Comparison of ENCODE assay signal across 1 cellular context in the genomic region with DNA sequence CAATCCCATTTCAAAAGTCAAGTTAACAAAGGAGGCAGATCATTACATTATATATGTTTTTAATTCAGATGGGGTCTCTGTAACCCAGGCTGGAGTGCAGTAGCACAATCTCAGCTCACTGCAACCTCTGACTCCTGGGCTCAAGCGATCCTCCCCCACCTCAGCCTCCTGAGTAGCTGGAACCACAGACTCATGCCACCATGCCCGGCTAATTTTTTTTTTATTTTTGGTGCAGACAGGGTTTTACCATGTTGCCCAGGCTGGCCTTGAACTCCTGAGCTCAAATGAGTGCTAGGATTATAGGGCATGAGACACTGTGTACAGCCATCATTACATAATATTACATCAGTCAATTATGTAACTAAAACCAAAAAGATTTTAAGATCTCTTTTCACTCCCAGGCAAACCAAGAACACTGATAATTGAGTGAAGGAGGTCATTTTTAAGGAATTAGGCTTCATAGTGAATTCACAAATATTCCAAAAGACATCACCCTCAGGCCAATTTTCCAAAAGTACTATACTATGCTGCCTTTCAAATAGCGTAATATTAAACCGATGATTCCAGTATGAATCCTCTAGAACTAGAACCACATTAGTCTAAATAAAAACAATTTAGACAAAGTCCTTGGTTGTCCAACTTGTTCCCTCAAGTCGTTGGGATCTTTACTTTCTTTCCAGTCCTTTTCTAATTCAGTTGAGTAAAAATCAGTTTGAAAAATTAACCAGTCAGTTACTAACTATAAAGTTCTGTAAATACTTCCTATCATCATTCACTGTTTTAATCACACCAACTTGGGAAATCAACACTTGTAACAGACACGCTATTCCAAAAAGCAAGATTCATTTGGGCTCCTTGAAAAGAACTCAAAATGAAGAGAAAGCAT.
A peak's percentile ranks its signal among the peaks of the same experiment; 100 is the strongest.
TF ChIP-seq lines count a peak whose summit lies in the region.

No MANE protein-coding gene starts in this region.

TF ChIP-seq in K562, 482 proteins besides CTCF, POLR2A, EP300 and RAD21 (continued from another document):
- TF ChIP-seq, protein P1, sequence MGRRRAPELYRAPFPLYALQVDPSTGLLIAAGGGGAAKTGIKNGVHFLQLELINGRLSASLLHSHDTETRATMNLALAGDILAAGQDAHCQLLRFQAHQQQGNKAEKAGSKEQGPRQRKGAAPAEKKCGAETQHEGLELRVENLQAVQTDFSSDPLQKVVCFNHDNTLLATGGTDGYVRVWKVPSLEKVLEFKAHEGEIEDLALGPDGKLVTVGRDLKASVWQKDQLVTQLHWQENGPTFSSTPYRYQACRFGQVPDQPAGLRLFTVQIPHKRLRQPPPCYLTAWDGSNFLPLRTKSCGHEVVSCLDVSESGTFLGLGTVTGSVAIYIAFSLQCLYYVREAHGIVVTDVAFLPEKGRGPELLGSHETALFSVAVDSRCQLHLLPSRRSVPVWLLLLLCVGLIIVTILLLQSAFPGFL (CRISPR knock-in tag; IDR thresholded peaks at IDR 0.05): no peak
- TF ChIP-seq, protein P2, sequence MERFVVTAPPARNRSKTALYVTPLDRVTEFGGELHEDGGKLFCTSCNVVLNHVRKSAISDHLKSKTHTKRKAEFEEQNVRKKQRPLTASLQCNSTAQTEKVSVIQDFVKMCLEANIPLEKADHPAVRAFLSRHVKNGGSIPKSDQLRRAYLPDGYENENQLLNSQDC (CRISPR knock-in tag; IDR thresholded peaks at IDR 0.05): no peak
- TF ChIP-seq, protein P3, sequence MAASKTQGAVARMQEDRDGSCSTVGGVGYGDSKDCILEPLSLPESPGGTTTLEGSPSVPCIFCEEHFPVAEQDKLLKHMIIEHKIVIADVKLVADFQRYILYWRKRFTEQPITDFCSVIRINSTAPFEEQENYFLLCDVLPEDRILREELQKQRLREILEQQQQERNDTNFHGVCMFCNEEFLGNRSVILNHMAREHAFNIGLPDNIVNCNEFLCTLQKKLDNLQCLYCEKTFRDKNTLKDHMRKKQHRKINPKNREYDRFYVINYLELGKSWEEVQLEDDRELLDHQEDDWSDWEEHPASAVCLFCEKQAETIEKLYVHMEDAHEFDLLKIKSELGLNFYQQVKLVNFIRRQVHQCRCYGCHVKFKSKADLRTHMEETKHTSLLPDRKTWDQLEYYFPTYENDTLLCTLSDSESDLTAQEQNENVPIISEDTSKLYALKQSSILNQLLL (CRISPR knock-in tag; IDR thresholded peaks at IDR 0.05; ENCODE audit: borderline replicate concordance): no peak
- TF ChIP-seq, protein P4, sequence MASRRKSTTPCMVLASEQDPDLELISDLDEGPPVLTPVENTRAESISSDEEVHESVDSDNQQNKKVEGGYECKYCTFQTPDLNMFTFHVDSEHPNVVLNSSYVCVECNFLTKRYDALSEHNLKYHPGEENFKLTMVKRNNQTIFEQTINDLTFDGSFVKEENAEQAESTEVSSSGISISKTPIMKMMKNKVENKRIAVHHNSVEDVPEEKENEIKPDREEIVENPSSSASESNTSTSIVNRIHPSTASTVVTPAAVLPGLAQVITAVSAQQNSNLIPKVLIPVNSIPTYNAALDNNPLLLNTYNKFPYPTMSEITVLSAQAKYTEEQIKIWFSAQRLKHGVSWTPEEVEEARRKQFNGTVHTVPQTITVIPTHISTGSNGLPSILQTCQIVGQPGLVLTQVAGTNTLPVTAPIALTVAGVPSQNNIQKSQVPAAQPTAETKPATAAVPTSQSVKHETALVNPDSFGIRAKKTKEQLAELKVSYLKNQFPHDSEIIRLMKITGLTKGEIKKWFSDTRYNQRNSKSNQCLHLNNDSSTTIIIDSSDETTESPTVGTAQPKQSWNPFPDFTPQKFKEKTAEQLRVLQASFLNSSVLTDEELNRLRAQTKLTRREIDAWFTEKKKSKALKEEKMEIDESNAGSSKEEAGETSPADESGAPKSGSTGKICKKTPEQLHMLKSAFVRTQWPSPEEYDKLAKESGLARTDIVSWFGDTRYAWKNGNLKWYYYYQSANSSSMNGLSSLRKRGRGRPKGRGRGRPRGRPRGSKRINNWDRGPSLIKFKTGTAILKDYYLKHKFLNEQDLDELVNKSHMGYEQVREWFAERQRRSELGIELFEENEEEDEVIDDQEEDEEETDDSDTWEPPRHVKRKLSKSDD (conservative IDR thresholded peaks at IDR 0.05; ENCODE audit: low read length): no peak
- TF ChIP-seq, protein P5, sequence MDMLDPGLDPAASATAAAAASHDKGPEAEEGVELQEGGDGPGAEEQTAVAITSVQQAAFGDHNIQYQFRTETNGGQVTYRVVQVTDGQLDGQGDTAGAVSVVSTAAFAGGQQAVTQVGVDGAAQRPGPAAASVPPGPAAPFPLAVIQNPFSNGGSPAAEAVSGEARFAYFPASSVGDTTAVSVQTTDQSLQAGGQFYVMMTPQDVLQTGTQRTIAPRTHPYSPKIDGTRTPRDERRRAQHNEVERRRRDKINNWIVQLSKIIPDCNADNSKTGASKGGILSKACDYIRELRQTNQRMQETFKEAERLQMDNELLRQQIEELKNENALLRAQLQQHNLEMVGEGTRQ (CRISPR knock-in tag; IDR thresholded peaks at IDR 0.05): no peak
- TF ChIP-seq SOX6 (IDR thresholded peaks at IDR 0.05) (no peak; the same call in 1 of the 2 replicates), ZNF282 (CRISPR knock-in tag; IDR thresholded peaks at IDR 0.05) (no peak), CHD1 (IDR thresholded peaks at IDR 0.05; ENCODE audit: low read length) (no peak), CBX5 (IDR thresholded peaks at IDR 0.05; ENCODE audit: borderline replicate concordance, low read depth) (no peak), LCOR (CRISPR knock-in tag; IDR thresholded peaks at IDR 0.05) (no peak), ZFPM2 (CRISPR knock-in tag; IDR thresholded peaks at IDR 0.05) (no peak), FOS (IDR thresholded peaks at IDR 0.05; ENCODE audit: extremely low read depth, insufficient read length) (no peak), PHF8 (IDR thresholded peaks at IDR 0.05; ENCODE audit: borderline replicate concordance, low read length) (no peak), FIP1L1 (IDR thresholded peaks at IDR 0.05; ENCODE audit: low read depth, low read length, poor library complexity, severe bottlenecking) (no peak), SMAD1 (IDR thresholded peaks at IDR 0.05; ENCODE audit: low read depth, low read length, partially characterized antibody) (no peak), GABPA (tag; conservative IDR thresholded peaks at IDR 0.05; ENCODE audit: low read depth) (no peak), POLR2H (tag; IDR thresholded peaks at IDR 0.05; ENCODE audit: low read depth) (peak; percentile 56)
- TF ChIP-seq, protein P6, sequence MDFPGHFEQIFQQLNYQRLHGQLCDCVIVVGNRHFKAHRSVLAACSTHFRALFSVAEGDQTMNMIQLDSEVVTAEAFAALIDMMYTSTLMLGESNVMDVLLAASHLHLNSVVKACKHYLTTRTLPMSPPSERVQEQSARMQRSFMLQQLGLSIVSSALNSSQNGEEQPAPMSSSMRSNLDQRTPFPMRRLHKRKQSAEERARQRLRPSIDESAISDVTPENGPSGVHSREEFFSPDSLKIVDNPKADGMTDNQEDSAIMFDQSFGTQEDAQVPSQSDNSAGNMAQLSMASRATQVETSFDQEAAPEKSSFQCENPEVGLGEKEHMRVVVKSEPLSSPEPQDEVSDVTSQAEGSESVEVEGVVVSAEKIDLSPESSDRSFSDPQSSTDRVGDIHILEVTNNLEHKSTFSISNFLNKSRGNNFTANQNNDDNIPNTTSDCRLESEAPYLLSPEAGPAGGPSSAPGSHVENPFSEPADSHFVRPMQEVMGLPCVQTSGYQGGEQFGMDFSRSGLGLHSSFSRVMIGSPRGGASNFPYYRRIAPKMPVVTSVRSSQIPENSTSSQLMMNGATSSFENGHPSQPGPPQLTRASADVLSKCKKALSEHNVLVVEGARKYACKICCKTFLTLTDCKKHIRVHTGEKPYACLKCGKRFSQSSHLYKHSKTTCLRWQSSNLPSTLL (IDR thresholded peaks at IDR 0.05): no peak
- TF ChIP-seq, protein P7, sequence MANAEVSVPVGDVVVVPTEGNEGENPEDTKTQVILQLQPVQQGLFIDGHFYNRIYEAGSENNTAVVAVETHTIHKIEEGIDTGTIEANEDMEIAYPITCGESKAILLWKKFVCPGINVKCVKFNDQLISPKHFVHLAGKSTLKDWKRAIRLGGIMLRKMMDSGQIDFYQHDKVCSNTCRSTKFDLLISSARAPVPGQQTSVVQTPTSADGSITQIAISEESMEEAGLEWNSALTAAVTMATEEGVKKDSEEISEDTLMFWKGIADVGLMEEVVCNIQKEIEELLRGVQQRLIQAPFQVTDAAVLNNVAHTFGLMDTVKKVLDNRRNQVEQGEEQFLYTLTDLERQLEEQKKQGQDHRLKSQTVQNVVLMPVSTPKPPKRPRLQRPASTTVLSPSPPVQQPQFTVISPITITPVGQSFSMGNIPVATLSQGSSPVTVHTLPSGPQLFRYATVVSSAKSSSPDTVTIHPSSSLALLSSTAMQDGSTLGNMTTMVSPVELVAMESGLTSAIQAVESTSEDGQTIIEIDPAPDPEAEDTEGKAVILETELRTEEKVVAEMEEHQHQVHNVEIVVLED (CRISPR knock-in tag; IDR thresholded peaks at IDR 0.05): no peak
- TF ChIP-seq, protein P8, sequence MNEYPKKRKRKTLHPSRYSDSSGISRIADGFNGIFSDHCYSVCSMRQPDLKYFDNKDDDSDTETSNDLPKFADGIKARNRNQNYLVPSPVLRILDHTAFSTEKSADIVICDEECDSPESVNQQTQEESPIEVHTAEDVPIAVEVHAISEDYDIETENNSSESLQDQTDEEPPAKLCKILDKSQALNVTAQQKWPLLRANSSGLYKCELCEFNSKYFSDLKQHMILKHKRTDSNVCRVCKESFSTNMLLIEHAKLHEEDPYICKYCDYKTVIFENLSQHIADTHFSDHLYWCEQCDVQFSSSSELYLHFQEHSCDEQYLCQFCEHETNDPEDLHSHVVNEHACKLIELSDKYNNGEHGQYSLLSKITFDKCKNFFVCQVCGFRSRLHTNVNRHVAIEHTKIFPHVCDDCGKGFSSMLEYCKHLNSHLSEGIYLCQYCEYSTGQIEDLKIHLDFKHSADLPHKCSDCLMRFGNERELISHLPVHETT (CRISPR knock-in tag; conservative IDR thresholded peaks at IDR 0.05 in 1 of 2, IDR thresholded peaks at IDR 0.05 in 1 of 2): no peak
